ENCODE assay signal across 31 cellular contexts in genomic region chr17:9700136-9700535, GRCh38. TPM values are rescaled to one million over a fixed set of nuclear protein-coding genes. Genes with fewer than 3 reads are reported as not detected.
"Had no signal": no experiment of that assay in that cellular context is flagged by ENCODE, and none has a peak within 500 bp of the region (broad histone marks: within the 10 kb centered on the region; RNA-seq: fewer than 3 reads in every experiment).

No MANE protein-coding gene starts in this region.

- H3K4me1 Mint-ChIP-seq: activated CD4-positive, alpha-beta T cell treated with anti-CD3 and anti-CD28 coated beads for 36 hours; activated CD4-positive, alpha-beta T cell treated with anti-CD3 and anti-CD28 coated beads, Interleukin-2, amount 10 ng/mL, durations not matched to agents 24 days and 14 days; activated naive CD4-positive, alpha-beta T cell treated with anti-CD3 and anti-CD28 coated beads, Interleukin-2, amount 10 ng/mL, durations not matched to agents 7 days and 5 days; activated naive CD8-positive, alpha-beta T cell treated with anti-CD3 and anti-CD28 coated beads, Interleukin-2, amount 10 ng/mL, durations not matched to agents 7 days and 5 days; brain had no signal

- H3K9me3 Mint-ChIP-seq: activated CD4-positive, alpha-beta memory T cell treated with anti-CD3 and anti-CD28 coated beads for 36 hours; activated CD4-positive, alpha-beta T cell treated with anti-CD3 and anti-CD28 coated beads, Interleukin-2, amount 10 ng/mL, durations not matched to agents 24 days and 14 days; activated naive CD4-positive, alpha-beta T cell treated with anti-CD3 and anti-CD28 coated beads, Interleukin-2, amount 10 ng/mL, durations not matched to agents 7 days and 5 days; activated naive CD8-positive, alpha-beta T cell treated with anti-CD3 and anti-CD28 coated beads, Interleukin-2, amount 10 ng/mL, durations not matched to agents 7 days and 5 days; activated T-helper 1 cell treated with anti-CD3 and anti-CD28 coated beads, Interleukin-12 subunit alpha, Interleukin-12 subunit beta, Interleukin-2, Interleukin-4 antibody, amounts not matched to agents 30 ng/mL and 10 ng/mL and 1 ng/mL, durations not matched to agents 14 hours and 24 hours and 36 hours; activated T-helper 2 cell treated with anti-CD3 and anti-CD28 coated beads, Interferon-gamma antibody, Interleukin-2, Interleukin-4, amounts not matched to agents 10 μg/mL and 5 μg/mL and 100 μg/mL, durations not matched to agents 14 hours and 24 hours and 36 hours had no signal

- H3K27me3 Mint-ChIP-seq: activated CD4-positive, alpha-beta T cell treated with anti-CD3 and anti-CD28 coated beads for 36 hours; activated CD4-positive, alpha-beta T cell treated with anti-CD3 and anti-CD28 coated beads, Interleukin-2, amount 10 ng/mL, durations not matched to agents 24 days and 14 days; activated CD8-positive, alpha-beta memory T cell treated with anti-CD3 and anti-CD28 coated beads, Interleukin-2, amount 10 ng/mL, durations not matched to agents 7 days and 5 days; activated naive CD4-positive, alpha-beta T cell treated with anti-CD3 and anti-CD28 coated beads, Interleukin-2, amount 10 ng/mL, durations not matched to agents 7 days and 5 days; brain had no signal

- ATAC-seq: activated CD4-positive, alpha-beta T cell treated with anti-CD3 and anti-CD28 coated beads for 36 hours; activated CD8-positive, alpha-beta memory T cell treated with anti-CD3 and anti-CD28 coated beads, Interleukin-2, amount 10 ng/mL, durations not matched to agents 7 days and 5 days; activated CD8-positive, alpha-beta T cell treated with anti-CD3 and anti-CD28 coated beads, Interleukin-2, amount 10 ng/mL, durations not matched to agents 7 days and 5 days; activated naive CD4-positive, alpha-beta T cell treated with anti-CD3 and anti-CD28 coated beads, Interleukin-2, amount 50 U/mL, for 72 hours; gastrocnemius medialis had no signal

- H3K27ac ChIP-seq: ascending aorta, breast epithelium, cardiac muscle cell, colonic mucosa, esophagus muscularis mucosa, foreskin keratinocyte, gastrocnemius medialis had no signal

- DNase-seq: activated CD4-positive, alpha-beta memory T cell treated with anti-CD3 and anti-CD28 coated beads for 36 hours; activated CD4-positive, alpha-beta T cell treated with anti-CD3 and anti-CD28 coated beads for 36 hours; activated CD4-positive, alpha-beta T cell treated with anti-CD3 and anti-CD28 coated beads, Interleukin-2, amount 10 ng/mL, durations not matched to agents 24 days and 14 days; activated CD4-positive, CD25-positive, alpha-beta regulatory T cell; activated CD4-positive, CD25-positive, alpha-beta regulatory T cell treated with anti-CD3 and anti-CD28 coated beads, Interleukin-2, amount 50 U/mL, for 72 hours; activated CD8-positive, alpha-beta memory T cell treated with anti-CD3 and anti-CD28 coated beads, Interleukin-2, amount 10 ng/mL, durations not matched to agents 7 days and 5 days; activated CD8-positive, alpha-beta memory T cell treated with anti-CD3 and anti-CD28 coated beads, Interleukin-2, amount 50 U/mL, for 4 hours; activated CD8-positive, alpha-beta T cell treated with anti-CD3 and anti-CD28 coated beads, Interleukin-2, amount 10 ng/mL, durations not matched to agents 7 days and 5 days; activated gamma-delta T cell; activated naive CD4-positive, alpha-beta T cell; activated naive CD4-positive, alpha-beta T cell treated with anti-CD3 and anti-CD28 coated beads, Interleukin-2, amount 10 ng/mL, durations not matched to agents 7 days and 5 days; activated naive CD8-positive, alpha-beta T cell treated with anti-CD3 and anti-CD28 coated beads, Interleukin-2, amount 10 ng/mL, durations not matched to agents 7 days and 5 days; activated T-cell treated with anti-CD3 and anti-CD28 coated beads, Interleukin-2, amount 50 U/mL, for 1 hour; activated T-cell treated with anti-CD3 and anti-CD28 coated beads, Interleukin-2, amount 50 U/mL, for 48 hours; central memory CD4-positive, alpha-beta T cell; cerebellar nuclear complex; colonic mucosa; effector memory CD4-positive, alpha-beta T cell; erythroblast; foreskin keratinocyte; gastrocnemius medialis; glutamatergic neuron; T-helper 2 cell had no signal

- H3K4me3 Mint-ChIP-seq: activated CD4-positive, alpha-beta memory T cell treated with anti-CD3 and anti-CD28 coated beads for 36 hours; activated CD4-positive, alpha-beta T cell treated with anti-CD3 and anti-CD28 coated beads for 36 hours; activated CD4-positive, alpha-beta T cell treated with anti-CD3 and anti-CD28 coated beads, Interleukin-2, amount 10 ng/mL, durations not matched to agents 24 days and 14 days; activated CD8-positive, alpha-beta memory T cell treated with anti-CD3 and anti-CD28 coated beads, Interleukin-2, amount 10 ng/mL, durations not matched to agents 7 days and 5 days; activated CD8-positive, alpha-beta T cell treated with anti-CD3 and anti-CD28 coated beads, Interleukin-2, amount 10 ng/mL, durations not matched to agents 7 days and 5 days; activated naive CD4-positive, alpha-beta T cell treated with anti-CD3 and anti-CD28 coated beads, Interleukin-2, amount 10 ng/mL, durations not matched to agents 7 days and 5 days; activated naive CD8-positive, alpha-beta T cell treated with anti-CD3 and anti-CD28 coated beads, Interleukin-2, amount 10 ng/mL, durations not matched to agents 7 days and 5 days; activated T-helper 1 cell treated with anti-CD3 and anti-CD28 coated beads, Interleukin-12 subunit alpha, Interleukin-12 subunit beta, Interleukin-2, Interleukin-4 antibody, amounts not matched to agents 30 ng/mL and 10 ng/mL and 1 ng/mL, durations not matched to agents 14 hours and 24 hours and 36 hours; brain had no signal

- H3K9me3 ChIP-seq: ascending aorta, breast epithelium, colonic mucosa, esophagus muscularis mucosa, gastrocnemius medialis had no signal

- H3K27ac Mint-ChIP-seq: activated CD4-positive, alpha-beta memory T cell treated with anti-CD3 and anti-CD28 coated beads for 36 hours; activated CD4-positive, alpha-beta T cell treated with anti-CD3 and anti-CD28 coated beads for 36 hours; activated CD4-positive, alpha-beta T cell treated with anti-CD3 and anti-CD28 coated beads, Interleukin-2, amount 10 ng/mL, durations not matched to agents 24 days and 14 days; activated CD8-positive, alpha-beta memory T cell treated with anti-CD3 and anti-CD28 coated beads, Interleukin-2, amount 10 ng/mL, durations not matched to agents 7 days and 5 days; activated CD8-positive, alpha-beta T cell treated with anti-CD3 and anti-CD28 coated beads, Interleukin-2, amount 10 ng/mL, durations not matched to agents 7 days and 5 days; activated naive CD4-positive, alpha-beta T cell treated with anti-CD3 and anti-CD28 coated beads, Interleukin-2, amount 10 ng/mL, durations not matched to agents 7 days and 5 days; activated naive CD4-positive, alpha-beta T cell treated with anti-CD3 and anti-CD28 coated beads, Interleukin-2, amount 50 U/mL, for 72 hours; activated naive CD8-positive, alpha-beta T cell treated with anti-CD3 and anti-CD28 coated beads, Interleukin-2, amount 10 ng/mL, durations not matched to agents 7 days and 5 days; activated T-helper 1 cell treated with anti-CD3 and anti-CD28 coated beads, Interleukin-12 subunit alpha, Interleukin-12 subunit beta, Interleukin-2, Interleukin-4 antibody, amounts not matched to agents 30 ng/mL and 10 ng/mL and 1 ng/mL, durations not matched to agents 14 hours and 24 hours and 36 hours; activated T-helper 2 cell treated with anti-CD3 and anti-CD28 coated beads, Interferon-gamma antibody, Interleukin-2, Interleukin-4, amounts not matched to agents 10 μg/mL and 5 μg/mL and 100 μg/mL, durations not matched to agents 14 hours and 24 hours and 36 hours; brain had no signal

- H3K4me1 ChIP-seq: ascending aorta, breast epithelium, colonic mucosa, esophagus muscularis mucosa, foreskin keratinocyte, gastrocnemius medialis had no signal

- H3K4me3 ChIP-seq: ascending aorta, breast epithelium, cardiac muscle cell, colonic mucosa, esophagus muscularis mucosa, gastrocnemius medialis had no signal

- H3K27me3 ChIP-seq: ascending aorta, breast epithelium, cardiac muscle cell, colonic mucosa, foreskin keratinocyte, gastrocnemius medialis had no signal

- H3K36me3 ChIP-seq: ascending aorta, breast epithelium, cardiac muscle cell, colonic mucosa, esophagus muscularis mucosa, gastrocnemius medialis had no signal

- H3K36me3 Mint-ChIP-seq: activated CD4-positive, alpha-beta memory T cell treated with anti-CD3 and anti-CD28 coated beads for 36 hours; activated CD8-positive, alpha-beta memory T cell treated with anti-CD3 and anti-CD28 coated beads, Interleukin-2, amount 10 ng/mL, durations not matched to agents 7 days and 5 days; activated naive CD4-positive, alpha-beta T cell treated with anti-CD3 and anti-CD28 coated beads, Interleukin-2, amount 10 ng/mL, durations not matched to agents 7 days and 5 days; activated naive CD4-positive, alpha-beta T cell treated with anti-CD3 and anti-CD28 coated beads, Interleukin-2, amount 50 U/mL, for 72 hours; activated naive CD8-positive, alpha-beta T cell treated with anti-CD3 and anti-CD28 coated beads, Interleukin-2, amount 10 ng/mL, durations not matched to agents 7 days and 5 days had no signal

RNA-seq across cellular contexts. Expression of gene USP43, which starts 54.8 kb away (rescaled TPM):
- total RNA-seq: activated T-helper 1 cell treated with anti-CD3 and anti-CD28 coated beads, Interleukin-12 subunit alpha, Interleukin-12 subunit beta, Interleukin-2, Interleukin-4 antibody, amounts not matched to agents 30 ng/mL and 10 ng/mL and 1 ng/mL, durations not matched to agents 14 hours and 24 hours and 36 hours; ascending aorta had no signal
